In genomic region chr6:89828988-89829590, GRCh38 we compare ENCODE assay signal across 8 cellular contexts. TPM values are rescaled to one million over a fixed set of nuclear protein-coding genes. Genes with fewer than 3 reads are reported as not detected.
DNase-seq lines count a peak whose midpoint lies in the region; ATAC-seq lines count a peak whose summit lies in the region.

No MANE protein-coding gene starts in this region.

- ATAC-seq in HG02759 (IDR thresholded peaks at IDR 0.05; ENCODE audit: unreplicated experiment) (peak; percentile 29), right cardiac atrium (peak; percentile 11 to 31)

- H3K9me3 ChIP-seq in right cardiac atrium (ENCODE audit: control insufficient read depth, low read length): no peaks in the 10 kb centered on the region
- H3K9me3 ChIP-seq in skeletal muscle tissue (ENCODE audit: control insufficient read depth in 3 of 3, low read length in 3 of 3): no peaks in the 10 kb centered on the region

- peak overlapping the region; percentile 96 for H3K27ac Mint-ChIP-seq in activated naive CD4-positive, alpha-beta T cell treated with anti-CD3 and anti-CD28 coated beads for 36 hours

- no peaks in the 10 kb centered on the region for H3K27me3 ChIP-seq in right cardiac atrium (ENCODE audit: control insufficient read depth, insufficient read depth)
- H3K27me3 ChIP-seq in skeletal muscle tissue (ENCODE audit: control insufficient read depth in 3 of 3, insufficient read depth in 3 of 3, low read length in 3 of 3): no peaks in the 10 kb centered on the region

- peaks cover 25% of the 10 kb centered on the region for H3K36me3 Mint-ChIP-seq in activated naive CD4-positive, alpha-beta T cell treated with anti-CD3 and anti-CD28 coated beads for 36 hours (ENCODE audit: low read depth)

- H3K9me3 Mint-ChIP-seq in activated naive CD4-positive, alpha-beta T cell treated with anti-CD3 and anti-CD28 coated beads for 36 hours: no peaks in the 10 kb centered on the region

- CTCF ChIA-PET in activated naive CD4-positive, alpha-beta T cell treated with anti-CD3 and anti-CD28 coated beads for 36 hours (lab: Charles Lee): interaction anchor here (0.5 to 1.4 kb wide), 8 partner anchors 9 to 590 kb away, joined by 3 to 8 read pairs (median 4); no protein-coding TSS in a partner anchor

- H3K4me1 ChIP-seq in right cardiac atrium (ENCODE audit: control insufficient read depth, insufficient read depth, low read length) (no peaks in the 10 kb centered on the region), skeletal muscle tissue (ENCODE audit: control insufficient read depth in 3 of 3, insufficient read depth in 3 of 3, low read length in 3 of 3) (peaks cover 9 to 16% (median 14%) of the 10 kb centered on the region in 3 donors)

- peak overlapping the region; percentile 99 for H3K4me3 Mint-ChIP-seq in activated naive CD4-positive, alpha-beta T cell treated with anti-CD3 and anti-CD28 coated beads for 36 hours

- H3K27ac ChIP-seq in right cardiac atrium (ENCODE audit: low read length) (peak overlapping the region; percentile 99), skeletal muscle tissue (ENCODE audit: low read depth, low read length) (peak overlapping the region; percentile 71)

- no peaks in the 10 kb centered on the region for H3K27me3 Mint-ChIP-seq in activated naive CD4-positive, alpha-beta T cell treated with anti-CD3 and anti-CD28 coated beads for 36 hours (ENCODE audit: low read depth)

- H3K9ac ChIP-seq in skeletal muscle tissue (ENCODE audit: low read depth in 1 of 3, low read length in 3 of 3): peak overlapping the region; percentile 78 to 85 (median 83)

- H3K4me1 Mint-ChIP-seq in activated naive CD4-positive, alpha-beta T cell treated with anti-CD3 and anti-CD28 coated beads for 36 hours (ENCODE audit: low read depth): peaks cover 31% of the 10 kb centered on the region

- WGBS in right cardiac atrium: 5% methylated on average over 22 of the region's 22 CpGs

- peak overlapping the region; percentile 99 for H3K4me3 ChIP-seq in right cardiac atrium (ENCODE audit: low read length)
- H3K4me3 ChIP-seq in skeletal muscle tissue (ENCODE audit: low read length in 3 of 3): peak overlapping the region; percentile 77 to 94 (median 77)

- DNase-seq in activated naive CD4-positive, alpha-beta T cell treated with Interleukin-2 at 50 U/mL for 16 hours: peak; percentile 27
- DNase-seq in activated naive CD4-positive, alpha-beta T cell (lab: John Stamatoyannopoulos, UW): no peak
- peak; percentile 70 for DNase-seq in NCI-H187 treated with DMSO at 0.1 percent for 48 hours (lab: John Stamatoyannopoulos, UW)
- peak; percentile 20 for DNase-seq in activated naive CD4-positive, alpha-beta T cell treated with anti-CD3 and anti-CD28 coated beads for 36 hours
- no peak for DNase-seq in right cardiac atrium
- DNase-seq in NCI-H2196 treated with DMSO at 0.1 percent for 48 hours (lab: John Stamatoyannopoulos, UW; ENCODE audit: unreplicated experiment): no peak

- intact Hi-C loops in activated naive CD4-positive, alpha-beta T cell treated with anti-CD3 and anti-CD28 coated beads for 36 hours (cut with micrococcal nuclease): loop anchor here (1.0 to 10.0 kb wide), 11 partner anchors 10 to 864 kb away; partner anchors contain the start of genes BACH2, LYRM2, MAP3K7 and MDN1
- intact Hi-C loops in right cardiac atrium (cut with DNase I): no loop called here

- peaks cover 0 to 7% (median 4%) of the 10 kb centered on the region in 3 donors for H3K36me3 ChIP-seq in skeletal muscle tissue (ENCODE audit: control insufficient read depth in 3 of 3, insufficient read depth in 3 of 3, low read length in 3 of 3)

RNA-seq across cellular contexts. Expression of gene CASP8AP2, which starts 0.6 kb away (rescaled TPM):
- total RNA-seq in activated naive CD4-positive, alpha-beta T cell treated with anti-CD3 and anti-CD28 coated beads for 36 hours: 10 to 100 TPM; 27.4 to 30.2 TPM
- total RNA-seq in right cardiac atrium (10 to 100 TPM; 11.7 to 16.0 (median 15.1) TPM), skeletal muscle tissue (7.3 TPM)
- polyA plus RNA-seq in right cardiac atrium: 5.0 TPM

RNA-seq across cellular contexts. Expression of gene MDN1, which starts 9.5 kb away (rescaled TPM):
- total RNA-seq in activated naive CD4-positive, alpha-beta T cell treated with anti-CD3 and anti-CD28 coated beads for 36 hours: 10 to 100 TPM; 42.1 to 52.1 TPM
- total RNA-seq in right cardiac atrium: 10 to 100 TPM; 23.4 to 29.6 (median 24.8) TPM
- polyA plus RNA-seq in right cardiac atrium: 15.4 TPM
- total RNA-seq in skeletal muscle tissue: 30.8 TPM

Comparison
In these comparisons a context has a peak if more than half of its experiments do, and no peak if none do; other contexts are left out.
1. DNase-seq: peak in activated naive CD4-positive, alpha-beta T cell treated with Interleukin-2 at 50 U/mL for 16 hours (single experiment), NCI-H187 treated with DMSO at 0.1 percent for 48 hours (single experiment) and activated naive CD4-positive, alpha-beta T cell treated with anti-CD3 and anti-CD28 coated beads for 36 hours (single experiment); none in activated naive CD4-positive, alpha-beta T cell (0 of 4), right cardiac atrium (0 of 3) and NCI-H2196 treated with DMSO at 0.1 percent for 48 hours (single experiment).